ENCODE assay signal across 8 cellular contexts in the genomic region with DNA sequence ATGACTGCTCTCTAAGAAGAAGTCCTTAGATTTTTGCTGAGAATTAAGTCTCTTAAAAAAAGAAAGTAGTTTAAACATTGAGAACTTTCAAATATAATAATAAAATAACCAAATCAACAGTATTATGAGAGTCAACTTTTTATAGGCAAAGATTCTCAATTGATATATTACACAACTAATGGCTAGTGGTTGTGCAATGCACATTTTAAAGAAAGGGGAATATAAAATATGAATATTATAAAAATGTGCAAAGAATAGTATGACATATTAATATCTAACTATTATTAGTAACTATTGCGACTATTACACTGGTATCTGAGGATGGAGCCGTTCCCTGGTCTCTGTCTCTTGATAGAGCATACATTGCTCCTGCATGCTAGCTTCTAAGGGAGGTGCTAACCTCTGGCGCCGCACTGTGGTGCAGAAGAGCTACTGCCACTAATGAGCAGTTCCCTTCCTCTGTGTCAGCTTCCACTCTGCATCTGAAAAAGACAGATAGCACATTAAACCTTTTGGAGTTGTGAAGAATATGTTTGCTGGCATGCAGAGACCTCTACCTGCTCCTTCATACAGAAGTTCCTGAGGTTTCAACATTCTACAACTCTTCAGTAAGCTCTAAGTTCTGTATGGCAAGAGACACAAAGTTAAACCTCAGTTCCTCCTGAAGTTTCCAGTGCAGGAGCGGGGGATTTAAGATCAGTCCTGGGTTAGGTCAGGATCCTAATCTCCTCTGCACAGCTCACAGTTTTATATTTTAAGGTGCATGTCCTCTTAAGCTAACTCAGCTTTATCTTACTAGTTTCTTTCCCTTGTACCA. TPM values are rescaled to one million over a fixed set of nuclear protein-coding genes. Genes with fewer than 3 reads are reported as not detected.
A peak's percentile ranks its signal among the peaks of the same experiment; 100 is the strongest.
DNase-seq lines count a peak whose midpoint lies in the region; ATAC-seq and TF ChIP-seq lines count a peak whose summit lies in the region.

No MANE protein-coding gene starts in this region.

- TF ChIP-seq CTCF in Caco-2 (IDR thresholded peaks at IDR 0.05; ENCODE audit: insufficient read depth in 1 of 2, low read depth in 1 of 2, low read length in 1 of 2, severe bottlenecking in 1 of 2, unreplicated experiment in 1 of 2) (peak; percentile 95 to 96), fibroblast of villous mesenchyme (IDR thresholded peaks at IDR 0.05; ENCODE audit: insufficient read depth, low read depth, low read length) (peak; percentile 99), osteoblast (IDR thresholded peaks at IDR 0.05; ENCODE audit: extremely low read depth, low read depth, low read length) (peak; percentile 96)

- ATAC-seq in GM19035 (IDR thresholded peaks at IDR 0.05; ENCODE audit: unreplicated experiment) (peak; percentile 81), HG03175 (IDR thresholded peaks at IDR 0.05; ENCODE audit: unreplicated experiment) (peak; percentile 93)

- no peaks in the 10 kb centered on the region for H3K9me3 ChIP-seq in Caco-2
- no peaks in the 10 kb centered on the region for H3K9me3 ChIP-seq in osteoblast (ENCODE audit: low read depth, low read length)

- H3K27ac ChIP-seq in osteoblast (ENCODE audit: low read depth, low read length) = no peak overlapping the region

- H3K36me3 Mint-ChIP-seq in Caco-2 (ENCODE audit: insufficient read depth, unreplicated experiment) = no peaks in the 10 kb centered on the region

- peaks cover 6% of the 10 kb centered on the region for H3K4me1 Mint-ChIP-seq in Caco-2 (ENCODE audit: low read depth, unreplicated experiment)

- CTCF ChIA-PET in Caco-2 (lab: Charles Lee) = interaction anchor here (0.6 to 3.7 kb wide), 15 partner anchors 9 to 190 kb away, joined by 3 to 105 read pairs (median 5); partner anchors contain the start of gene SLC9A4

- H3K27me3 Mint-ChIP-seq in Caco-2 (ENCODE audit: insufficient read depth, unreplicated experiment) = no peaks in the 10 kb centered on the region

- no peak overlapping the region for H3K4me2 ChIP-seq in osteoblast (ENCODE audit: insufficient read depth, low read length)

- no peaks in the 10 kb centered on the region for H4K20me1 ChIP-seq in osteoblast (ENCODE audit: insufficient read depth, low read length)

- intact Hi-C loops in Caco-2 (cut with micrococcal nuclease; ENCODE audit: unreplicated experiment) = loop anchor here (1.0 kb wide), 5 partner anchors 30 to 164 kb away; partner anchors contain the start of gene SLC9A4

- no peaks in the 10 kb centered on the region for H3K27me3 ChIP-seq in Caco-2 (replicated peaks; ENCODE audit: control insufficient read depth, insufficient read depth, low read length)
- H3K27me3 ChIP-seq in osteoblast (ENCODE audit: insufficient read depth, low read length) = peaks cover 34% of the 10 kb centered on the region

- H3K4me3 ChIP-seq in Caco-2 (ENCODE audit: low read depth, low read length) = no peak overlapping the region
- no peak overlapping the region for H3K4me3 ChIP-seq in fibroblast of villous mesenchyme (ENCODE audit: low read depth, low read length)
- H3K4me3 ChIP-seq in osteoblast (ENCODE audit: insufficient read depth, low read length) = no peak overlapping the region

- no peaks in the 10 kb centered on the region for H3K79me2 ChIP-seq in osteoblast (ENCODE audit: insufficient read depth, low read length)

- H3K27ac Mint-ChIP-seq in Caco-2 (ENCODE audit: unreplicated experiment) = no peak overlapping the region

- H3K36me3 ChIP-seq in Caco-2 (ENCODE audit: control insufficient read depth, insufficient read depth, low read length) (no peaks in the 10 kb centered on the region), osteoblast (ENCODE audit: insufficient read depth, low read length) (no peaks in the 10 kb centered on the region)

- no peak overlapping the region for H2AFZ ChIP-seq in osteoblast (ENCODE audit: low read length)

- BruUV-seq in Caco-2 (replicated peaks; lab: Mats Ljungman, UMichigan) = no TSS peak

- H3K4me3 Mint-ChIP-seq in Caco-2 (ENCODE audit: unreplicated experiment) = no peak overlapping the region

- H3K9me3 Mint-ChIP-seq in Caco-2 (ENCODE audit: unreplicated experiment) = no peaks in the 10 kb centered on the region

- H3K4me1 ChIP-seq in Caco-2 = peaks cover 15% of the 10 kb centered on the region; the same call in 1 of the 2 replicates
- H3K4me1 ChIP-seq in osteoblast (ENCODE audit: insufficient read depth, low read length) = no peaks in the 10 kb centered on the region

- DNase-seq in Caco-2 (peak; percentile 70 to 73), NCI-H526 treated with DMSO at 0.1 percent for 48 hours (lab: John Stamatoyannopoulos, UW) (peak; percentile 33), fibroblast of villous mesenchyme (ENCODE audit: low read depth) (peak; percentile 60), osteoblast (ENCODE audit: insufficient read length, low spot score, missing footprints) (peak; percentile 93), GOT3 (lab: John Stamatoyannopoulos, UW) (no peak)
- peak; percentile 62 for DNase-seq in activated CD8-positive, alpha-beta memory T cell treated with anti-CD3 and anti-CD28 coated beads for 24 hours

- POLR2A ChIA-PET in Caco-2 (lab: Charles Lee) = interaction anchor here (0.6 kb wide), 1 partner anchor 155 kb away, joined by 3 read pairs; no protein-coding TSS in a partner anchor

RNA-seq across cellular contexts. Expression of gene SLC9A2, which starts 3.5 kb away (rescaled TPM):
- total RNA-seq in Caco-2 (2022) (10.5 and 14.4 TPM in 2 replicates), fibroblast of villous mesenchyme (not detected in 2 replicates), osteoblast (under 0.01 TPM in 2 replicates)

Comparison
In these comparisons a context has a peak if more than half of its experiments do, and no peak if none do; other contexts are left out.
1. RNA of gene SLC9A2, which starts 3.5 kb away (total RNA-seq): 10.5 to 14.4 TPM in Caco-2; not detected in fibroblast of villous mesenchyme and under 0.01 TPM in osteoblast; every median in the first group is over 10 times any median in the second.
2. Peak in every context shown above with its lines, with median percentiles within 50 percentile points of each other: CTCF ChIP-seq.